Comparison of ENCODE assay signal across 10 cellular contexts in genomic region chr22:30591191-30591587, GRCh38. TPM values are rescaled to one million over a fixed set of nuclear protein-coding genes. Genes with fewer than 3 reads are reported as not detected.
A peak's percentile ranks its signal among the peaks of the same experiment; 100 is the strongest.
DNase-seq lines count a peak whose midpoint lies in the region; ATAC-seq, FAIRE-seq and TF ChIP-seq lines count a peak whose summit lies in the region.
"Had no signal": no experiment of that assay in that cellular context is flagged by ENCODE, and none has a peak within 500 bp of the region (broad histone marks: within the 10 kb centered on the region; RNA-seq: fewer than 3 reads in every experiment).

No MANE protein-coding gene starts in this region.

- no peaks in the 10 kb centered on the region for H3K9me1 ChIP-seq in endothelial cell of umbilical vein (replicated peaks; ENCODE audit: control insufficient read depth, extremely low read depth, insufficient read depth, low read length)

- H4K20me1 ChIP-seq in DND-41 (ENCODE audit: insufficient read depth, low read length) (peaks cover 24% of the 10 kb centered on the region; the same call in 1 of the 2 replicates), endothelial cell of umbilical vein (replicated peaks; ENCODE audit: control insufficient read depth, extremely low read depth, insufficient read depth, low read length) (no peaks in the 10 kb centered on the region)

- H3K4me3 ChIP-seq in DND-41 (ENCODE audit: low read depth in 1 of 2, low read length in 2 of 2) (peak overlapping the region; percentile 62 to 70), NB4 (ENCODE audit: low read depth, low read length) (peak overlapping the region; percentile 99), endothelial cell of umbilical vein (replicated peaks in 1 of 3; ENCODE audit: insufficient read depth in 1 of 3, low read depth in 1 of 3, low read length in 3 of 3) (peak overlapping the region; percentile 68 to 93 (median 72)), pancreas (peak overlapping the region; percentile 72 to 93 (median 86))

- BruUV-seq in endothelial cell of umbilical vein (replicated peaks; lab: Mats Ljungman, UMichigan) = TSS peak; percentile 38

- H3K27ac ChIP-seq in DND-41 (ENCODE audit: low read length) (peak overlapping the region; percentile 97), endothelial cell of umbilical vein (ENCODE audit: insufficient read depth, low read depth, low read length) (peak overlapping the region; percentile 95), pancreas (peak overlapping the region in 3 of 4 donors; percentile 53 to 91 (median 80))

- no peak for FAIRE-seq in endothelial cell of umbilical vein (lab: Jason Lieb, UNC)
- no peak for FAIRE-seq in pancreas (lab: Jason Lieb, UNC)

- dilution Hi-C loops in endothelial cell of umbilical vein (cut with MboI; ENCODE audit: extremely low pct_ligation_motif_present, low sequenced_read_pairs) = no loop called here

- ATAC-seq in DND-41 (ENCODE audit: insufficient read depth, low read depth) (no peak), pancreas (no peak), GM19395 (IDR thresholded peaks at IDR 0.05; ENCODE audit: unreplicated experiment) (no peak)

- H3K79me2 ChIP-seq in DND-41 (ENCODE audit: insufficient read depth, low read length) (peaks cover 29% of the 10 kb centered on the region), endothelial cell of umbilical vein (ENCODE audit: control insufficient read depth, insufficient read depth, low read length) (peaks cover 27% of the 10 kb centered on the region)

- peak overlapping the region; percentile 88 for H3K4me2 ChIP-seq in DND-41 (ENCODE audit: insufficient read depth, low read length)
- H3K4me2 ChIP-seq in endothelial cell of umbilical vein (ENCODE audit: insufficient read depth, low read length) = peak overlapping the region; percentile 96

- DNase-seq in DND-41 (no peak), NB4 (ENCODE audit: low read depth) (no peak), endothelial cell of umbilical vein (ENCODE audit: low read depth, low spot score) (peak; percentile 44), pancreas (no peak), ureter (ENCODE audit: low spot score) (no peak), LoVo (ENCODE audit: low spot score) (no peak), AML-193 (lab: John Stamatoyannopoulos, UW) (no peak)

- intact Hi-C loops in endothelial cell of umbilical vein (cut with micrococcal nuclease) (loop anchor here (5.0 kb wide), 1 partner anchor 331 kb away; no protein-coding TSS in a partner anchor), pancreas (cut with DNase I) (no loop called here)

- TF ChIP-seq CTCF in DND-41 (IDR thresholded peaks at IDR 0.05; ENCODE audit: borderline replicate concordance, extremely low read depth, low read length, poor library complexity, severe bottlenecking) (no peak), NB4 (IDR thresholded peaks at IDR 0.05; ENCODE audit: low read depth, low read length) (no peak), endothelial cell of umbilical vein (IDR thresholded peaks at IDR 0.05; ENCODE audit: extremely low read depth in 1 of 2, insufficient read depth in 1 of 2, low read depth in 1 of 2, low read length in 2 of 2) (no peak), pancreas (IDR thresholded peaks at IDR 0.05) (no peak)

- POLR2A ChIA-PET in endothelial cell of umbilical vein (lab: Charles Lee) = no interaction called here

- no peaks in the 10 kb centered on the region for H3K9me3 ChIP-seq in DND-41 (ENCODE audit: insufficient read depth, low read length, severe bottlenecking)
- H3K9me3 ChIP-seq in endothelial cell of umbilical vein (replicated peaks; ENCODE audit: control insufficient read depth, insufficient read depth, low read length) = no peaks in the 10 kb centered on the region
- no peaks in the 10 kb centered on the region for H3K9me3 ChIP-seq in pancreas

- CTCF ChIA-PET in endothelial cell of umbilical vein (lab: Charles Lee) = interaction anchor here (0.8 to 2.7 kb wide), 6 partner anchors 10 to 204 kb away, joined by 3 to 20 read pairs (median 10); partner anchors contain the start of genes RNF215 and TCN2

- H3K9ac ChIP-seq in DND-41 (ENCODE audit: low read depth, low read length) (peak overlapping the region; percentile 61), endothelial cell of umbilical vein (replicated peaks; ENCODE audit: extremely low read depth, insufficient read depth, low read length) (peak overlapping the region; percentile 97)

- peaks cover 25% of the 10 kb centered on the region for H3K4me1 ChIP-seq in DND-41 (ENCODE audit: insufficient read depth, low read length)
- H3K4me1 ChIP-seq in endothelial cell of umbilical vein (ENCODE audit: control insufficient read depth, extremely low read depth, insufficient read depth, low read length) = peaks cover 10% of the 10 kb centered on the region
- peaks cover 7 to 16% (median 8%) of the 10 kb centered on the region in 3 donors for H3K4me1 ChIP-seq in pancreas

- 1 to 3% methylated on average over 14 of the region's 14 CpGs for WGBS in pancreas, 2 donors

- H3K36me3 ChIP-seq in DND-41 (ENCODE audit: insufficient read depth, low read length) (peaks cover 39% of the 10 kb centered on the region), endothelial cell of umbilical vein (ENCODE audit: control insufficient read depth in 2 of 2, extremely low read depth in 1 of 2, insufficient read depth in 2 of 2, low read length in 2 of 2) (peaks cover 15 to 25% of the 10 kb centered on the region in 2 experiments), pancreas (peaks cover 6 to 28% (median 21%) of the 10 kb centered on the region in 3 donors)

- TF ChIP-seq POLR2A in NB4 (IDR thresholded peaks at IDR 0.05; ENCODE audit: extremely low read depth, insufficient read length) = no peak
- no peak for TF ChIP-seq POLR2A in endothelial cell of umbilical vein (IDR thresholded peaks at IDR 0.05; ENCODE audit: low read depth, low read length)

- H2AFZ ChIP-seq in DND-41 (ENCODE audit: low read depth, low read length) = peak overlapping the region; percentile 71
- peak overlapping the region; percentile 33 for H2AFZ ChIP-seq in endothelial cell of umbilical vein (ENCODE audit: low read depth, low read length)

- no peaks in the 10 kb centered on the region for H3K27me3 ChIP-seq in DND-41 (ENCODE audit: insufficient read depth, low read length, poor library complexity)
- H3K27me3 ChIP-seq in endothelial cell of umbilical vein (ENCODE audit: control insufficient read depth in 2 of 2, insufficient read depth in 2 of 2, low read length in 2 of 2) = no peaks in the 10 kb centered on the region
- H3K27me3 ChIP-seq in pancreas = no peaks in the 10 kb centered on the region

RNA-seq across cellular contexts. Expression of gene PES1, which starts 0.5 kb away (rescaled TPM):
- total RNA-seq in endothelial cell of umbilical vein = 106 and 110 TPM in 2 replicates
- 135 and 154 TPM in 2 replicates for polyA plus RNA-seq in endothelial cell of umbilical vein
- 82.6 and 104 TPM in 2 replicates for polyA plus RNA-seq in endothelial cell of umbilical vein (2011; cell fraction: cytosol; rRNA removed)
- 102 and 108 TPM in 2 replicates for polyA plus RNA-seq in endothelial cell of umbilical vein (2011; cell fraction: nucleus; rRNA removed)
- polyA plus RNA-seq in endothelial cell of umbilical vein (2012) = 58.8 and 78.0 TPM in 2 replicates
- polyA minus RNA-seq in endothelial cell of umbilical vein = 78.9 and 111 TPM in 2 replicates
- 51.4 TPM for polyA minus RNA-seq in endothelial cell of umbilical vein (2011; cell fraction: cytosol; rRNA and poly(A)+ RNA removed)
- 53.8 and 54.5 TPM in 2 replicates for polyA minus RNA-seq in endothelial cell of umbilical vein (2011; cell fraction: nucleus; rRNA and poly(A)+ RNA removed)
- 10 to 100 TPM; 33.8 to 66.9 (median 36.7) TPM for total RNA-seq in pancreas
- 10 to 100 TPM; 54.1 to 55.8 TPM for polyA plus RNA-seq in pancreas
- total RNA-seq in ureter = 82.9 TPM

RNA-seq across cellular contexts. Expression of gene TCN2, which starts 15.8 kb away (rescaled TPM):
- total RNA-seq in endothelial cell of umbilical vein = 62.3 and 80.6 TPM in 2 replicates
- polyA plus RNA-seq in endothelial cell of umbilical vein = 188 and 199 TPM in 2 replicates
- 129 and 141 TPM in 2 replicates for polyA plus RNA-seq in endothelial cell of umbilical vein (2011; cell fraction: cytosol; rRNA removed)
- 57.5 and 65.2 TPM in 2 replicates for polyA plus RNA-seq in endothelial cell of umbilical vein (2011; cell fraction: nucleus; rRNA removed)
- polyA plus RNA-seq in endothelial cell of umbilical vein (2012) = 46.9 and 47.3 TPM in 2 replicates
- 105 and 138 TPM in 2 replicates for polyA minus RNA-seq in endothelial cell of umbilical vein
- not detected for polyA minus RNA-seq in endothelial cell of umbilical vein (2011; cell fraction: cytosol; rRNA and poly(A)+ RNA removed)
- polyA minus RNA-seq in endothelial cell of umbilical vein (2011; cell fraction: nucleus; rRNA and poly(A)+ RNA removed) = 24.6 and 27.6 TPM in 2 replicates
- 10 to 100 TPM in 1 of 6 donors, 1 to 10 TPM in 5; 3.6 to 10.0 (median 5.9) TPM for total RNA-seq in pancreas
- 1 to 10 TPM; 5.4 to 6.8 TPM for polyA plus RNA-seq in pancreas
- 24.2 TPM for total RNA-seq in ureter

RNA-seq across cellular contexts. Expression of gene GAL3ST1, which starts 16.7 kb away (rescaled TPM):
- not detected in 2 replicates for total RNA-seq in endothelial cell of umbilical vein
- polyA plus RNA-seq in endothelial cell of umbilical vein = 0.06 TPM in 1 of 2 replicates, not detected in the other
- not detected in 2 replicates for polyA plus RNA-seq in endothelial cell of umbilical vein (2011; cell fraction: cytosol; rRNA removed)
- polyA plus RNA-seq in endothelial cell of umbilical vein (2011; cell fraction: nucleus; rRNA removed) = not detected in 2 replicates
- not detected in 2 replicates for polyA plus RNA-seq in endothelial cell of umbilical vein (2012)
- not detected in 2 replicates for polyA minus RNA-seq in endothelial cell of umbilical vein
- polyA minus RNA-seq in endothelial cell of umbilical vein (2011; cell fraction: cytosol; rRNA and poly(A)+ RNA removed) = not detected
- polyA minus RNA-seq in endothelial cell of umbilical vein (2011; cell fraction: nucleus; rRNA and poly(A)+ RNA removed) = not detected in 2 replicates
- 1 to 10 TPM; 2.2 to 6.6 (median 3.4) TPM for total RNA-seq in pancreas
- polyA plus RNA-seq in pancreas = 1 to 10 TPM; 8.1 to 8.5 TPM
- total RNA-seq in ureter = 0.73 TPM
- total RNA-seq: T-helper 2 cell treated with Interferon-gamma antibody and Interleukin-4, amounts not matched to agents 100 ng/mL and 5 ng/mL, for 36 hours had no signal

RNA-seq across cellular contexts. Expression of gene SLC35E4, which starts 44.4 kb away (rescaled TPM):
- total RNA-seq in endothelial cell of umbilical vein (15.3 TPM in 2 replicates), pancreas (1 to 10 TPM in 5 of 6 donors, under 1 TPM in 1; 0.90 to 1.7 (median 1.3) TPM), ureter (3.9 TPM)
- polyA plus RNA-seq in endothelial cell of umbilical vein (10.7 and 14.8 TPM in 2 replicates), pancreas (1 to 10 TPM; 1.0 to 1.1 TPM)
- 6.9 and 9.2 TPM in 2 replicates for polyA plus RNA-seq in endothelial cell of umbilical vein (2011; cell fraction: cytosol; rRNA removed)
- 4.6 and 5.5 TPM in 2 replicates for polyA plus RNA-seq in endothelial cell of umbilical vein (2011; cell fraction: nucleus; rRNA removed)
- polyA plus RNA-seq in endothelial cell of umbilical vein (2012) = 9.7 and 10.3 TPM in 2 replicates
- 8.3 and 9.2 TPM in 2 replicates for polyA minus RNA-seq in endothelial cell of umbilical vein
- 2.9 TPM for polyA minus RNA-seq in endothelial cell of umbilical vein (2011; cell fraction: cytosol; rRNA and poly(A)+ RNA removed)
- 3.8 and 6.2 TPM in 2 replicates for polyA minus RNA-seq in endothelial cell of umbilical vein (2011; cell fraction: nucleus; rRNA and poly(A)+ RNA removed)

RNA-seq across cellular contexts. Expression of gene SEC14L6, which starts 44.6 kb away (rescaled TPM):
- total RNA-seq in endothelial cell of umbilical vein = 0.15 TPM in 1 of 2 replicates, not detected in the other
- 0.04 and 0.11 TPM in 2 replicates for polyA plus RNA-seq in endothelial cell of umbilical vein
- 0.01 and 0.06 TPM in 2 replicates for polyA plus RNA-seq in endothelial cell of umbilical vein (2011; cell fraction: cytosol; rRNA removed)
- 0.07 and 0.22 TPM in 2 replicates for polyA plus RNA-seq in endothelial cell of umbilical vein (2011; cell fraction: nucleus; rRNA removed)
- 0.10 and 0.11 TPM in 2 replicates for polyA plus RNA-seq in endothelial cell of umbilical vein (2012)
- 1.9 TPM in 1 of 2 replicates, not detected in the other for polyA minus RNA-seq in endothelial cell of umbilical vein
- polyA minus RNA-seq in endothelial cell of umbilical vein (2011; cell fraction: cytosol; rRNA and poly(A)+ RNA removed) = not detected
- polyA minus RNA-seq in endothelial cell of umbilical vein (2011; cell fraction: nucleus; rRNA and poly(A)+ RNA removed) = not detected in 2 replicates
- 1 to 10 TPM in 5 of 6 donors, under 1 TPM in 1; 0.51 to 3.9 (median 2.3) TPM for total RNA-seq in pancreas
- 1 to 10 TPM; 3.0 to 6.0 TPM for polyA plus RNA-seq in pancreas
- total RNA-seq in ureter = 0.57 TPM
- total RNA-seq: naive thymus-derived CD8-positive, alpha-beta T cell; T-helper 2 cell treated with Interferon-gamma antibody and Interleukin-4, amounts not matched to agents 100 ng/mL and 5 ng/mL, for 36 hours had no signal
- polyA plus RNA-seq: naive thymus-derived CD8-positive, alpha-beta T cell had no signal
